15 cellular contexts compared by ENCODE assay signal in the genomic region with DNA sequence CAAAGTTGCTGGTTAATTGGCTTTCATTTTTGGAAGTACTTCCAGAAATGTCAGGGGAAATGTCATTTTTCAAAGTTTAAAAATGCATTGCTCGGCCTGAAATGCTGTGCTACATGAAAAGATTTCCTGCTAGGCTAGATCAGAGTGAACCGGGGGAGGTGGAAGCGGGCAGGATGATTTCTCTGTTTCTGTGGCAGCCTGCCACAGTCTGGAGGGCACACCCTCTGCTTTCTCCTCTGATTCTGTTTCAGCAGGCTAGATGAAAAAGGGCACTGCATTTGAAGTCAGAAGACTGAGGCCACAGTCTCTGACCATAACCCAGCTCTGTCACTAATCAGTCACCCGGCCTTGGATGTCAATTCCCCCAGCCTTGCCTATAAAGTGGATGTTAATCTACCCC. TPM values are rescaled to one million over a fixed set of nuclear protein-coding genes. Genes with fewer than 3 reads are reported as not detected.
DNase-seq lines count a peak whose midpoint lies in the region; ATAC-seq and TF ChIP-seq lines count a peak whose summit lies in the region.
"Had no signal": no experiment of that assay in that cellular context is flagged by ENCODE, and none has a peak within 500 bp of the region (broad histone marks: within the 10 kb centered on the region; RNA-seq: fewer than 3 reads in every experiment).

No MANE protein-coding gene starts in this region.

- no peak overlapping the region for H2AFZ ChIP-seq in fibroblast of lung (ENCODE audit: low read length)

- no peaks in the 10 kb centered on the region for H3K36me3 ChIP-seq in fibroblast of lung (ENCODE audit: control insufficient read depth, insufficient read depth, low read length)
- H3K36me3 ChIP-seq in BE2C, result no peaks in the 10 kb centered on the region
- H3K36me3 ChIP-seq: heart right ventricle had no signal

- no peaks in the 10 kb centered on the region for H3K36me3 Mint-ChIP-seq in activated CD4-positive, alpha-beta T cell treated with anti-CD3 and anti-CD28 coated beads, Interleukin-2, amount 10 ng/mL, durations not matched to agents 7 days and 5 days (ENCODE audit: low read depth)

- peaks cover 4% of the 10 kb centered on the region for H3K27me3 Mint-ChIP-seq in activated CD4-positive, alpha-beta T cell treated with anti-CD3 and anti-CD28 coated beads, Interleukin-2, amount 10 ng/mL, durations not matched to agents 7 days and 5 days
- H3K27me3 Mint-ChIP-seq in stimulated activated naive CD8-positive, alpha-beta T cell treated with anti-CD3 and anti-CD28 coated beads, Interleukin-15, amount 100 ng/mL, for 72 hours, result no peaks in the 10 kb centered on the region

- H3K4me3 Mint-ChIP-seq in activated CD4-positive, alpha-beta T cell treated with anti-CD3 and anti-CD28 coated beads, Interleukin-2, amount 10 ng/mL, durations not matched to agents 7 days and 5 days, result no peak overlapping the region
- no peak overlapping the region for H3K4me3 Mint-ChIP-seq in stimulated activated naive CD8-positive, alpha-beta T cell treated with anti-CD3 and anti-CD28 coated beads, Interleukin-15, amount 100 ng/mL, for 72 hours
- H3K4me3 Mint-ChIP-seq: neural crest cell had no signal

- H3K9ac ChIP-seq in fibroblast of lung (ENCODE audit: insufficient read depth, low read length), result no peak overlapping the region

- H3K4me3 ChIP-seq in fibroblast of lung (replicated peaks in 1 of 4; ENCODE audit: control extremely low read depth in 1 of 4, insufficient read depth in 1 of 4, low read depth in 3 of 4, low read length in 4 of 4) (no peak overlapping the region), BE2C (ENCODE audit: low read depth, low read length) (no peak overlapping the region)
- H3K4me3 ChIP-seq: heart right ventricle, SK-N-MC had no signal

- H3K9me3 ChIP-seq in fibroblast of lung (ENCODE audit: control insufficient read depth, insufficient read depth, low read depth, low read length) (no peaks in the 10 kb centered on the region), BE2C (no peaks in the 10 kb centered on the region)
- H3K9me3 ChIP-seq: heart right ventricle had no signal

- H3K27ac ChIP-seq in fibroblast of lung (ENCODE audit: insufficient read depth, low read length), result no peak overlapping the region
- H3K27ac ChIP-seq: heart right ventricle, SK-N-MC, VCaP had no signal

- no peak overlapping the region for H3K4me2 ChIP-seq in fibroblast of lung (ENCODE audit: extremely low read depth, insufficient read depth, low read length)

- peak; percentile 71 for ATAC-seq in stimulated activated naive CD8-positive, alpha-beta T cell treated with anti-CD3 and anti-CD28 coated beads, Interleukin-15, amount 100 ng/mL, for 72 hours
- no peak for ATAC-seq in GM18868 (IDR thresholded peaks at IDR 0.05; ENCODE audit: unreplicated experiment)

- CTCF ChIA-PET in activated CD4-positive, alpha-beta T cell treated with anti-CD3 and anti-CD28 coated beads, Interleukin-2, amount 10 ng/mL, durations not matched to agents 7 days and 5 days (lab: Charles Lee), result no interaction called here

- no peak for TF ChIP-seq CTCF in fibroblast of lung (conservative IDR thresholded peaks at IDR 0.05 in 1 of 2, IDR thresholded peaks at IDR 0.05 in 1 of 2; ENCODE audit: low read depth in 1 of 2, low read length in 2 of 2)
- TF ChIP-seq CTCF in BE2C (IDR thresholded peaks at IDR 0.05; ENCODE audit: low read depth, low read length), result no peak

- no peaks in the 10 kb centered on the region for H3K79me2 ChIP-seq in fibroblast of lung (ENCODE audit: control insufficient read depth, insufficient read depth, low read length)

- peak; percentile 14 for DNase-seq in activated CD4-positive, alpha-beta T cell treated with anti-CD3 and anti-CD28 coated beads, Interleukin-2, amount 10 ng/mL, durations not matched to agents 7 days and 5 days
- DNase-seq in activated CD4-positive, alpha-beta T cell treated with anti-CD3 and anti-CD28 coated beads, Interleukin-2, amount 50 U/mL, for 48 hours, result no peak
- peak; percentile 21 for DNase-seq in NCI-H69 (lab: John Stamatoyannopoulos, UW)
- DNase-seq in fibroblast of lung (ENCODE audit: low read depth in 2 of 2), result peak; percentile 11 to 13
- DNase-seq in stimulated activated naive CD8-positive, alpha-beta T cell treated with anti-CD3 and anti-CD28 coated beads, Interleukin-15, amount 100 ng/mL, for 72 hours, result no peak
- DNase-seq in BE2C, result no peak
- no peak for DNase-seq in ACHN
- DNase-seq: aorta, heart right ventricle, NCI-H1436 treated with DMSO at 0.1 percent for 48 hours, NCI-H774 had no signal

- H3K27ac Mint-ChIP-seq in activated CD4-positive, alpha-beta T cell treated with anti-CD3 and anti-CD28 coated beads, Interleukin-2, amount 10 ng/mL, durations not matched to agents 7 days and 5 days, result no peak overlapping the region
- no peak overlapping the region for H3K27ac Mint-ChIP-seq in stimulated activated naive CD8-positive, alpha-beta T cell treated with anti-CD3 and anti-CD28 coated beads, Interleukin-15, amount 100 ng/mL, for 72 hours

- POLR2A ChIA-PET in activated CD4-positive, alpha-beta T cell treated with anti-CD3 and anti-CD28 coated beads, Interleukin-2, amount 10 ng/mL, durations not matched to agents 7 days and 5 days (lab: Charles Lee), result no interaction called here

- no peaks in the 10 kb centered on the region for H3K4me1 ChIP-seq in fibroblast of lung (ENCODE audit: control insufficient read depth, extremely low read depth, insufficient read depth, low read length)
- H3K4me1 ChIP-seq in BE2C, result no peaks in the 10 kb centered on the region

- H4K20me1 ChIP-seq in fibroblast of lung (ENCODE audit: control insufficient read depth, extremely low read depth, insufficient read depth, low read length), result no peaks in the 10 kb centered on the region

- in situ Hi-C loops in ACHN (cut with HindIII; ENCODE audit: low pct_ligation_motif_present, low pct_unique_long_range_greater_than_20kb, low sequenced_read_pairs), result no loop called here

- H3K9me3 Mint-ChIP-seq in activated CD4-positive, alpha-beta T cell treated with anti-CD3 and anti-CD28 coated beads, Interleukin-2, amount 10 ng/mL, durations not matched to agents 7 days and 5 days, result no peaks in the 10 kb centered on the region
- H3K9me3 Mint-ChIP-seq in stimulated activated naive CD8-positive, alpha-beta T cell treated with anti-CD3 and anti-CD28 coated beads, Interleukin-15, amount 100 ng/mL, for 72 hours, result no peaks in the 10 kb centered on the region
- H3K9me3 Mint-ChIP-seq: neural crest cell had no signal

- H3K27me3 ChIP-seq in fibroblast of lung (ENCODE audit: control insufficient read depth, insufficient read depth, low read length), result no peaks in the 10 kb centered on the region
- H3K27me3 ChIP-seq in BE2C, result peaks cover 17% of the 10 kb centered on the region
- H3K27me3 ChIP-seq: heart right ventricle had no signal

- peaks cover 6% of the 10 kb centered on the region for H3K4me1 Mint-ChIP-seq in activated CD4-positive, alpha-beta T cell treated with anti-CD3 and anti-CD28 coated beads, Interleukin-2, amount 10 ng/mL, durations not matched to agents 7 days and 5 days
- peaks cover 14% of the 10 kb centered on the region for H3K4me1 Mint-ChIP-seq in stimulated activated naive CD8-positive, alpha-beta T cell treated with anti-CD3 and anti-CD28 coated beads, Interleukin-15, amount 100 ng/mL, for 72 hours
- H3K4me1 Mint-ChIP-seq: neural crest cell had no signal

RNA-seq across cellular contexts. Expression of a gene that starts 56.0 kb away (rescaled TPM):
- not detected for total RNA-seq in activated CD4-positive, alpha-beta T cell treated with anti-CD3 and anti-CD28 coated beads, Interleukin-2, amount 10 ng/mL, durations not matched to agents 7 days and 5 days
- not detected in 2 replicates for total RNA-seq in fibroblast of lung
- polyA plus RNA-seq in fibroblast of lung, result not detected in 2 replicates
- not detected in 2 replicates for polyA plus RNA-seq in fibroblast of lung (2012)
- polyA minus RNA-seq in fibroblast of lung (ENCODE audit: low replicate concordance), result not detected in 2 replicates
- 0.66 TPM for polyA plus RNA-seq in BE2C (2012; ENCODE audit: insufficient read depth, insufficient read length, low read depth)
- polyA plus RNA-seq: aorta had no signal

Comparison
In these comparisons a context has a peak if more than half of its experiments do, and no peak if none do; other contexts are left out.
1. DNase-seq: peak in activated CD4-positive, alpha-beta T cell treated with anti-CD3 and anti-CD28 coated beads, Interleukin-2, amount 10 ng/mL, durations not matched to agents 7 days and 5 days (single experiment), NCI-H69 (single experiment) and fibroblast of lung (2 of 2); none in activated CD4-positive, alpha-beta T cell treated with anti-CD3 and anti-CD28 coated beads, Interleukin-2, amount 50 U/mL, for 48 hours (0 of 2), stimulated activated naive CD8-positive, alpha-beta T cell treated with anti-CD3 and anti-CD28 coated beads, Interleukin-15, amount 100 ng/mL, for 72 hours (0 of 2), BE2C (single experiment) and ACHN (single experiment).